In the genomic region with DNA sequence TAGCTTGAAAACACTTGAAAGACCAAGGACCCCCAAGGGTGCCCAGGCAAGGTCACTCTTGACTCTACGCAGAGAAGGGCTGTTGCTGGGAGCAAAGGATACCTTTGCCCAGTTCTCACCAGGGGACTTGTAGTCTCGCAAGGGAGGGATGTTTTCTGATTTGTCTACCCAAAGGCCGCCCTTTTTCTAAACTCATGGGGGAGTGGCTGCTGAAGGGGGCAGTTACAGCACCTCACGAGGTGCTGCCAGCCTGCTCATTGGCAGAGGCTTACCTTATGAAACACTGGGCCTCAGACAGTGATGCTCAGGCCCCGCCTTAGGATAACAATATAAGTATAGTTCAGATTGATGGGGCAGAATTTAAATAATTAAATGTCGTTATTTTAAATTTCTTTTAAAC, we compare ENCODE assay signal across 20 cellular contexts.
DNase-seq lines count a peak whose midpoint lies in the region; ATAC-seq and TF ChIP-seq lines count a peak whose summit lies in the region.
"Had no signal": no experiment of that assay in that cellular context is flagged by ENCODE, and none has a peak within 500 bp of the region (broad histone marks: within the 10 kb centered on the region; RNA-seq: fewer than 3 reads in every experiment).

No MANE protein-coding gene starts in this region.

- TF ChIP-seq CTCF in OCI-LY3 (IDR thresholded peaks at IDR 0.05; ENCODE audit: low read depth, low read length): no peak
- TF ChIP-seq CTCF in gastroesophageal sphincter (IDR thresholded peaks at IDR 0.05): no peak

- H3K27ac ChIP-seq in OCI-LY3 (ENCODE audit: low read length): peak overlapping the region; percentile 96
- peak overlapping the region; percentile 85 to 100 (median 94) for H3K27ac ChIP-seq in gastroesophageal sphincter
- H3K27ac ChIP-seq: right lobe of liver, suprapubic skin had no signal

- intact Hi-C loops in posterior cingulate gyrus (cut with DNase I): no loop called here

- peak overlapping the region; percentile 93 for H3K9ac ChIP-seq in OCI-LY3 (ENCODE audit: low read length)

- H3K4me2 ChIP-seq in OCI-LY3 (ENCODE audit: low read length): peak overlapping the region; percentile 72

- no peak for ATAC-seq in gastroesophageal sphincter
- ATAC-seq in stimulated activated memory B cell treated with anti-CD40 and anti-IgM and Interleukin-4, amounts not matched to agents 10 μg/mL and 1 μg/mL and 100 μg/mL, for 72 hours: no peak
- ATAC-seq in HG03521 (IDR thresholded peaks at IDR 0.05; ENCODE audit: unreplicated experiment): no peak
- ATAC-seq: effector memory CD8-positive, alpha-beta T cell; naive thymus-derived CD8-positive, alpha-beta T cell had no signal

- H3K4me1 ChIP-seq in OCI-LY3 (ENCODE audit: low read length): peaks cover 99% of the 10 kb centered on the region
- H3K4me1 ChIP-seq in gastroesophageal sphincter: peaks cover 30 to 94% (median 38%) of the 10 kb centered on the region in 3 donors

- H4K20me1 ChIP-seq in OCI-LY3 (ENCODE audit: insufficient read depth, low read length): no peaks in the 10 kb centered on the region

- DNase-seq in HT-29 (ENCODE audit: low spot score) (peak; percentile 68), posterior cingulate gyrus (no peak), cortex of kidney (lab: John Stamatoyannopoulos, UW) (no peak), midbrain (lab: John Stamatoyannopoulos, UW) (no peak)
- DNase-seq: activated CD4-positive, CD25-positive, alpha-beta regulatory T cell treated with anti-CD3 and anti-CD28 coated beads, Interleukin-2, amount 50 U/mL, for 72 hours; activated naive CD4-positive, alpha-beta T cell treated with anti-CD3 and anti-CD28 coated beads, Interleukin-2, amount 10 ng/mL, durations not matched to agents 7 days and 5 days; activated T-cell treated with anti-CD3 and anti-CD28 coated beads, Interleukin-2, amount 50 U/mL, for 1 hour; CD4-positive, alpha-beta T cell; effector memory CD8-positive, alpha-beta T cell; naive thymus-derived CD8-positive, alpha-beta T cell; NCI-H1436; NCI-H69; right lobe of liver; SHP77 had no signal

- peaks cover 94% of the 10 kb centered on the region for H3K79me2 ChIP-seq in OCI-LY3 (ENCODE audit: low read length)

- H3K36me3 ChIP-seq in OCI-LY3 (replicated peaks; ENCODE audit: low read depth, low read length): peaks cover 16% of the 10 kb centered on the region
- no peaks in the 10 kb centered on the region for H3K36me3 ChIP-seq in gastroesophageal sphincter

- no peak overlapping the region for H2AFZ ChIP-seq in OCI-LY3 (ENCODE audit: low read depth, low read length)

- H3K9me3 ChIP-seq in OCI-LY3 (ENCODE audit: insufficient read depth, low read length): no peaks in the 10 kb centered on the region
- H3K9me3 ChIP-seq in gastroesophageal sphincter: no peaks in the 10 kb centered on the region
- H3K9me3 ChIP-seq: right lobe of liver, suprapubic skin had no signal

- WGBS in gastroesophageal sphincter (ENCODE audit: low coverage in 1 of 2), 2 donors: 45 to 81% methylated on average over 2 to 6 of the region's 6 CpGs

- H3K9me3 Mint-ChIP-seq in stimulated activated memory B cell treated with anti-CD40 and anti-IgM and Interleukin-4, amounts not matched to agents 10 μg/mL and 1 μg/mL and 100 μg/mL, for 72 hours: no peaks in the 10 kb centered on the region
- H3K9me3 Mint-ChIP-seq: activated naive CD4-positive, alpha-beta T cell treated with anti-CD3 and anti-CD28 coated beads, Interleukin-2, amount 10 ng/mL, durations not matched to agents 7 days and 5 days; CD4-positive, alpha-beta T cell; central memory CD8-positive, alpha-beta T cell; effector memory CD8-positive, alpha-beta T cell; naive thymus-derived CD8-positive, alpha-beta T cell had no signal

- no peaks in the 10 kb centered on the region for H3K27me3 Mint-ChIP-seq in stimulated activated memory B cell treated with anti-CD40 and anti-IgM and Interleukin-4, amounts not matched to agents 10 μg/mL and 1 μg/mL and 100 μg/mL, for 72 hours
- H3K27me3 Mint-ChIP-seq: activated naive CD4-positive, alpha-beta T cell treated with anti-CD3 and anti-CD28 coated beads, Interleukin-2, amount 10 ng/mL, durations not matched to agents 7 days and 5 days; CD4-positive, alpha-beta T cell; central memory CD8-positive, alpha-beta T cell; effector memory CD8-positive, alpha-beta T cell; naive thymus-derived CD8-positive, alpha-beta T cell had no signal

- H3K36me3 Mint-ChIP-seq in stimulated activated memory B cell treated with anti-CD40 and anti-IgM and Interleukin-4, amounts not matched to agents 10 μg/mL and 1 μg/mL and 100 μg/mL, for 72 hours: peaks cover 63% of the 10 kb centered on the region

- H3K4me3 Mint-ChIP-seq in stimulated activated memory B cell treated with anti-CD40 and anti-IgM and Interleukin-4, amounts not matched to agents 10 μg/mL and 1 μg/mL and 100 μg/mL, for 72 hours: no peak overlapping the region
- H3K4me3 Mint-ChIP-seq: activated naive CD4-positive, alpha-beta T cell treated with anti-CD3 and anti-CD28 coated beads, Interleukin-2, amount 10 ng/mL, durations not matched to agents 7 days and 5 days; CD4-positive, alpha-beta T cell; central memory CD8-positive, alpha-beta T cell; effector memory CD8-positive, alpha-beta T cell; naive thymus-derived CD8-positive, alpha-beta T cell had no signal

- peak overlapping the region; percentile 64 for H3K4me3 ChIP-seq in OCI-LY3 (ENCODE audit: low read length)
- H3K4me3 ChIP-seq in gastroesophageal sphincter: peak overlapping the region in 1 of 2 donors; percentile 5
- H3K4me3 ChIP-seq: right lobe of liver, suprapubic skin had no signal

- no peak for TF ChIP-seq POLR2A in gastroesophageal sphincter (IDR thresholded peaks at IDR 0.05)

- TF ChIP-seq EP300 in gastroesophageal sphincter (IDR thresholded peaks at IDR 0.05): no peak

- peaks cover 84% of the 10 kb centered on the region for H3K4me1 Mint-ChIP-seq in stimulated activated memory B cell treated with anti-CD40 and anti-IgM and Interleukin-4, amounts not matched to agents 10 μg/mL and 1 μg/mL and 100 μg/mL, for 72 hours

- H3K27ac Mint-ChIP-seq in stimulated activated memory B cell treated with anti-CD40 and anti-IgM and Interleukin-4, amounts not matched to agents 10 μg/mL and 1 μg/mL and 100 μg/mL, for 72 hours: peak overlapping the region; percentile 99
- H3K27ac Mint-ChIP-seq: activated naive CD4-positive, alpha-beta T cell treated with anti-CD3 and anti-CD28 coated beads, Interleukin-2, amount 10 ng/mL, durations not matched to agents 7 days and 5 days; CD4-positive, alpha-beta T cell; effector memory CD8-positive, alpha-beta T cell had no signal

- H3K27me3 ChIP-seq in OCI-LY3 (ENCODE audit: low read depth, low read length) (no peaks in the 10 kb centered on the region), gastroesophageal sphincter (no peaks in the 10 kb centered on the region)
- H3K27me3 ChIP-seq: right lobe of liver, suprapubic skin had no signal
